ENCODE assay signal across 8 cellular contexts in the genomic region with DNA sequence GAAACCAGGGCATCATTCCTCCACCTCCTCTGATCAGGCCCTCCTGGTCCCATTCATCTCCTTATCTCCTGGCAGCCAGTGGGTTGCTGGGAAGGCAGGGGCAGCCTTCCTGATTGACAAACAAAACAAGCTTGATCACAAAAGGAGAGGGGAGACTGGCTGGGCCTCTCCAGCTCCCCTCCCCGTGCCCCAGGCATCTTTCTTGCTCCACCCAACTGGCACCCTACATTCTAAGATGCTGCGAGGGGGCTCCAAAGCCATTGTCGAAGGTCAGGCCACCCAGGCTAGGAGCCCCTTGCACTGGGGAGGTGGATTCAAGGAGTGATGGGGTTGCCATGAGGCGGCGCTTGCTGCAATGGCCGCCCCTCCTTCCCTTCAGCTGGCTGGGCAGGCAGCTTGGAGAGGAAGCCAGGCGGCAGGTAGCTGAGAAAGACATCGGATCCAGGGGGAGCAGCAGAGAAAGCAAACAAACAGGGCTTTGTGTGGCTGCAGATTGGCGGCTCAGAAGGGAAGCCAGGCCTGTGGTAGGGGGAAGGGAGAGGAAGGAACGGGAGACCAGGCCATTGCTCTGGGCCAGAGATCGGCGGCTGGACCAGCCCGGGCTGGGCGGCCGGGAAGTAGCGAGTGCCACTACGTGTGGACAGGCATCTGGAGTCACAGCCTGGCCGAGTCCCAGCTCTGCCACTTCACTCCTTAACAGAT. TPM values are rescaled to one million over a fixed set of nuclear protein-coding genes. Genes with fewer than 3 reads are reported as not detected.
DNase-seq lines count a peak whose midpoint lies in the region; ATAC-seq, FAIRE-seq and TF ChIP-seq lines count a peak whose summit lies in the region.

No MANE protein-coding gene starts in this region.

- peak overlapping the region; percentile 98 for H3K27ac Mint-ChIP-seq in activated naive CD4-positive, alpha-beta T cell treated with anti-CD3 and anti-CD28 coated beads, Interleukin-2, amount 50 U/mL, for 24 hours
- peak overlapping the region; percentile 97 for H3K27ac Mint-ChIP-seq in MCF 10A (ENCODE audit: low read depth, unreplicated experiment)

- H2AFZ ChIP-seq in HepG2 (ENCODE audit: low read length): no peak overlapping the region

- TF ChIP-seq POLR2A in HepG2 (IDR thresholded peaks at IDR 0.05; ENCODE audit: insufficient read depth in 1 of 2, low read depth in 2 of 2, low read length in 2 of 2) (peak in 1 of 2 experiments; percentile 57; a peak in 1 of 4 replicates), suprapubic skin (IDR thresholded peaks at IDR 0.05) (no peak)

- peak overlapping the region; percentile 74 to 87 (median 80) for H3K4me3 ChIP-seq in HepG2 (replicated peaks in 1 of 3; ENCODE audit: insufficient read depth in 1 of 3, low read depth in 2 of 3, low read length in 3 of 3)
- peak overlapping the region; percentile 70 for H3K4me3 ChIP-seq in suprapubic skin

- CTCF ChIA-PET in MCF 10A (lab: Yijun Ruan, JAX): interaction anchor here (0.8 to 1.8 kb wide), 5 partner anchors 13 to 81 kb away, joined by 3 to 6 read pairs (median 4); no protein-coding TSS in a partner anchor
- CTCF ChIA-PET in HepG2 (lab: Yijun Ruan, JAX; ENCODE audit: low intra/inter-chr PET ratio, low total read pairs): no interaction called here

- H3K9me3 ChIP-seq in HepG2 (ENCODE audit: low read length) (no peaks in the 10 kb centered on the region), suprapubic skin (no peaks in the 10 kb centered on the region)

- no peaks in the 10 kb centered on the region for H3K36me3 Mint-ChIP-seq in activated naive CD4-positive, alpha-beta T cell treated with anti-CD3 and anti-CD28 coated beads, Interleukin-2, amount 50 U/mL, for 24 hours
- H3K36me3 Mint-ChIP-seq in MCF 10A (ENCODE audit: insufficient read depth, unreplicated experiment): peaks cover 10% of the 10 kb centered on the region

- intact Hi-C loops in MCF 10A (cut with micrococcal nuclease): loop anchor here (5.0 kb wide), 1 partner anchor 49 kb away; no protein-coding TSS in a partner anchor
- intact Hi-C loops in HepG2 (cut with micrococcal nuclease; ENCODE audit: unreplicated experiment): no loop called here

- no peaks in the 10 kb centered on the region; a peak in 1 of 5 replicates for H3K27me3 ChIP-seq in HepG2 (ENCODE audit: control insufficient read depth in 1 of 2, insufficient read depth in 2 of 2, low read length in 2 of 2)
- H3K27me3 ChIP-seq in suprapubic skin: no peaks in the 10 kb centered on the region

- ATAC-seq in HepG2 (peak; percentile 79), HG03025 (IDR thresholded peaks at IDR 0.05; ENCODE audit: low FRiP score, unreplicated experiment) (no peak), HG02840 (IDR thresholded peaks at IDR 0.05; ENCODE audit: low FRiP score, unreplicated experiment) (no peak)

- peak overlapping the region; percentile 98 for H3K4me2 ChIP-seq in HepG2 (ENCODE audit: low read depth, low read length)

- H3K4me1 ChIP-seq in HepG2 (ENCODE audit: insufficient read depth, low read length): peaks cover 71% of the 10 kb centered on the region
- H3K4me1 ChIP-seq in suprapubic skin: peaks cover 74% of the 10 kb centered on the region

- no peaks in the 10 kb centered on the region for H3K9me3 Mint-ChIP-seq in activated naive CD4-positive, alpha-beta T cell treated with anti-CD3 and anti-CD28 coated beads, Interleukin-2, amount 50 U/mL, for 24 hours
- H3K9me3 Mint-ChIP-seq in MCF 10A (ENCODE audit: unreplicated experiment): no peaks in the 10 kb centered on the region

- H3K79me2 ChIP-seq in HepG2 (ENCODE audit: insufficient read depth, low read length): peaks cover 84% of the 10 kb centered on the region

- BruUV-seq in MCF 10A (replicated peaks; lab: Mats Ljungman, UMichigan): no TSS peak
- no TSS peak for BruUV-seq in HepG2 (replicated peaks; lab: Mats Ljungman, UMichigan)

- no peak for TF ChIP-seq CTCF in MCF 10A (IDR thresholded peaks at IDR 0.05; ENCODE audit: unreplicated experiment)
- TF ChIP-seq CTCF in HepG2 (CRISPR knock-in tag; IDR thresholded peaks at IDR 0.05): peak; percentile 51
- no peak for TF ChIP-seq CTCF in suprapubic skin (IDR thresholded peaks at IDR 0.05)

- peaks cover 68% of the 10 kb centered on the region for H3K4me1 Mint-ChIP-seq in activated naive CD4-positive, alpha-beta T cell treated with anti-CD3 and anti-CD28 coated beads, Interleukin-2, amount 50 U/mL, for 24 hours
- H3K4me1 Mint-ChIP-seq in MCF 10A (ENCODE audit: insufficient read depth, unreplicated experiment): peaks cover 50% of the 10 kb centered on the region

- H3K27me3 Mint-ChIP-seq in activated naive CD4-positive, alpha-beta T cell treated with anti-CD3 and anti-CD28 coated beads, Interleukin-2, amount 50 U/mL, for 24 hours: no peaks in the 10 kb centered on the region
- no peaks in the 10 kb centered on the region for H3K27me3 Mint-ChIP-seq in MCF 10A (ENCODE audit: insufficient read depth, unreplicated experiment)

- peak; percentile 81 for FAIRE-seq in HepG2 (lab: Jason Lieb, UNC)

- H3K36me3 ChIP-seq in HepG2 (replicated peaks in 1 of 2; ENCODE audit: control insufficient read depth in 1 of 2, insufficient read depth in 2 of 2, low read length in 2 of 2) (no peaks in the 10 kb centered on the region), suprapubic skin (no peaks in the 10 kb centered on the region)

- 3% methylated on average over 13 of the region's 18 CpGs for WGBS in HepG2 (ENCODE audit: low lambda C conversion rate)
- 25% methylated on average over 17 of the region's 18 CpGs for WGBS in suprapubic skin

- no peak for TF ChIP-seq RAD21 in HepG2 (CRISPR knock-in tag; IDR thresholded peaks at IDR 0.05)

- POLR2A ChIA-PET in MCF 10A (lab: Yijun Ruan, JAX) (interaction anchor here (0.6 to 4.7 kb wide), 12 partner anchors 9 to 167 kb away, joined by 3 to 75 read pairs (median 4); no protein-coding TSS in a partner anchor), HepG2 (lab: Yijun Ruan, JAX) (interaction anchor here (1.0 to 3.9 kb wide), 9 partner anchors 11 to 143 kb away, joined by 3 to 45 read pairs (median 6); partner anchors contain the start of genes RAI1 and SREBF1)

- H3K27ac ChIP-seq in HepG2 (ENCODE audit: extremely low read length, insufficient read depth, low read length) (peak overlapping the region; percentile 93), suprapubic skin (peak overlapping the region; percentile 99)

- H3K9ac ChIP-seq in HepG2 (ENCODE audit: insufficient read depth, low read depth, low read length): peak overlapping the region; percentile 82

- peak overlapping the region; percentile 80 for H3K4me3 Mint-ChIP-seq in activated naive CD4-positive, alpha-beta T cell treated with anti-CD3 and anti-CD28 coated beads, Interleukin-2, amount 50 U/mL, for 24 hours
- peak overlapping the region; percentile 82 for H3K4me3 Mint-ChIP-seq in MCF 10A (ENCODE audit: unreplicated experiment)

- TF ChIP-seq EP300 in HepG2 (IDR thresholded peaks at IDR 0.05; ENCODE audit: low read depth in 2 of 2, low read length in 2 of 2): no peak
- TF ChIP-seq EP300 in HepG2 (CRISPR knock-in tag; IDR thresholded peaks at IDR 0.05; ENCODE audit: borderline replicate concordance): no peak
- no peak for TF ChIP-seq EP300 in suprapubic skin (IDR thresholded peaks at IDR 0.05)

- DNase-seq in activated naive CD4-positive, alpha-beta T cell treated with Interleukin-2 at 50 U/mL for 16 hours: no peak
- peak; percentile 88 for DNase-seq in NCI-H69 (lab: John Stamatoyannopoulos, UW)
- peak; percentile 53 for DNase-seq in MCF 10A (ENCODE audit: unreplicated experiment)
- DNase-seq in HepG2 (ENCODE audit: low spot score): peak; percentile 88
- no peak for DNase-seq in suprapubic skin (ENCODE audit: low spot score in 2 of 2)

- in situ Hi-C loops in HepG2 (cut with HindIII; ENCODE audit: extremely low pct_ligation_motif_present, low pct_unique_long_range_greater_than_20kb): no loop called here

- H4K20me1 ChIP-seq in HepG2 (ENCODE audit: insufficient read depth, low read length): peaks cover 17% of the 10 kb centered on the region; the same call in 1 of the 2 replicates

TF ChIP-seq in HepG2, 621 proteins besides CTCF, POLR2A, EP300 and RAD21 (continues in another document):
- TF ChIP-seq TCF7L2 (IDR thresholded peaks at IDR 0.05; ENCODE audit: low read depth, low read length): no peak
- peak; percentile 28; the same call in 1 of the 2 replicates for TF ChIP-seq ZNF598 (CRISPR knock-in tag; IDR thresholded peaks at IDR 0.05; ENCODE audit: borderline replicate concordance)

RNA-seq across cellular contexts. Expression of gene RAI1, which starts 12.1 kb away (rescaled TPM):
- 30.4 and 34.6 TPM in 2 replicates for total RNA-seq in MCF 10A (2022)
- total RNA-seq in HepG2 (2016; rRNA removed; fragmentation: Illumina TruSeq; extraction: Trizol): 5.1 and 5.2 TPM in 2 replicates
- total RNA-seq in HepG2 (2016; cell fraction: cytosol; rRNA removed; fragmentation: Illumina TruSeq; extraction: Trizol; ENCODE audit: low read depth): 2.6 and 3.4 TPM in 2 replicates
- 5.2 and 5.4 TPM in 2 replicates for total RNA-seq in HepG2 (2016; cell fraction: insoluble cytoplasmic fraction; rRNA removed; fragmentation: Illumina TruSeq; extraction: Trizol)
- total RNA-seq in HepG2 (2016; cell fraction: membrane; rRNA removed; fragmentation: Illumina TruSeq; extraction: Trizol): 4.3 and 5.6 TPM in 2 replicates
- 7.2 and 9.2 TPM in 2 replicates for total RNA-seq in HepG2 (2016; cell fraction: nucleus; rRNA removed; fragmentation: Illumina TruSeq; extraction: Trizol)
- 3.4 and 3.9 TPM in 2 replicates for polyA plus RNA-seq in HepG2 (2011; rRNA removed)
- 1.9 and 2.7 TPM in 2 replicates for polyA plus RNA-seq in HepG2 (2011; cell fraction: cytosol; rRNA removed)
- polyA plus RNA-seq in HepG2 (2011; cell fraction: nucleus; rRNA removed): 15.5 and 22.7 TPM in 2 replicates
- polyA plus RNA-seq in HepG2 (2012): 6.0 and 9.1 TPM in 2 replicates
- polyA plus RNA-seq in HepG2 (2016; cell fraction: cytosol; fragmentation: Illumina TruSeq; extraction: Trizol; ENCODE audit: low read depth): 3.8 and 4.7 TPM in 2 replicates
- 8.3 and 10.1 TPM in 2 replicates for polyA plus RNA-seq in HepG2 (2016; cell fraction: insoluble cytoplasmic fraction; fragmentation: Illumina TruSeq; extraction: Trizol; ENCODE audit: low read depth)
- polyA plus RNA-seq in HepG2 (2016; cell fraction: membrane; fragmentation: Illumina TruSeq; extraction: Trizol; ENCODE audit: low read depth): 5.1 and 5.2 TPM in 2 replicates
- polyA plus RNA-seq in HepG2 (2016; cell fraction: nucleus; fragmentation: Illumina TruSeq; extraction: Trizol; ENCODE audit: insufficient read depth, low read depth): 24.6 and 26.3 TPM in 2 replicates
- polyA minus RNA-seq in HepG2 (2011; rRNA and poly(A)+ RNA removed; ENCODE audit: low replicate concordance): 7.4 and 12.2 TPM in 2 replicates
- 6.2 and 6.7 TPM in 2 replicates for polyA minus RNA-seq in HepG2 (2011; cell fraction: cytosol; rRNA and poly(A)+ RNA removed)
- polyA minus RNA-seq in HepG2 (2011; cell fraction: nucleus; rRNA and poly(A)+ RNA removed): 9.0 and 12.1 TPM in 2 replicates
- 10 to 100 TPM; 20.3 to 46.1 (median 30.4) TPM for total RNA-seq in suprapubic skin

Comparison
In these comparisons a context has a peak if more than half of its experiments do, and no peak if none do; other contexts are left out.
1. DNase-seq: peak in NCI-H69 (single experiment), MCF 10A (single experiment) and HepG2 (single experiment); none in activated naive CD4-positive, alpha-beta T cell treated with Interleukin-2 at 50 U/mL for 16 hours (single experiment) and suprapubic skin (0 of 2).